ENCODE assay signal across 12 cellular contexts in genomic region chr14:71165121-71165574, GRCh38.
A peak's percentile ranks its signal among the peaks of the same experiment; 100 is the strongest.
DNase-seq lines count a peak whose midpoint lies in the region; ATAC-seq, FAIRE-seq and TF ChIP-seq lines count a peak whose summit lies in the region.
"Had no signal": no experiment of that assay in that cellular context is flagged by ENCODE, and none has a peak within 500 bp of the region (broad histone marks: within the 10 kb centered on the region; RNA-seq: fewer than 3 reads in every experiment).

No MANE protein-coding gene starts in this region.

- no peaks in the 10 kb centered on the region for H4K20me1 ChIP-seq in K562 (replicated peaks; ENCODE audit: control insufficient read depth, insufficient read depth, low read length)
- H4K20me1 ChIP-seq in Karpas-422 (ENCODE audit: insufficient read depth, low read depth, low read length) = no peaks in the 10 kb centered on the region

- H3K4me1 ChIP-seq in K562 (replicated peaks in 1 of 2; ENCODE audit: control insufficient read depth in 2 of 2, insufficient read depth in 2 of 2, low read length in 2 of 2) (no peaks in the 10 kb centered on the region; a peak in 1 of 5 replicates), Karpas-422 (ENCODE audit: low read length) (peaks cover 20% of the 10 kb centered on the region), tibial nerve (peaks cover 0 to 19% (median 3%) of the 10 kb centered on the region in 4 donors)

- H2AFZ ChIP-seq in K562 (ENCODE audit: low read depth, low read length) = no peak overlapping the region
- H2AFZ ChIP-seq in Karpas-422 (ENCODE audit: low read length) = no peak overlapping the region

- POLR2A ChIA-PET in K562 (lab: Yijun Ruan, JAX) = no interaction called here

- H3K79me2 ChIP-seq in K562 (ENCODE audit: control insufficient read depth, insufficient read depth, low read length) = no peaks in the 10 kb centered on the region
- H3K79me2 ChIP-seq in Karpas-422 (ENCODE audit: low read length) = no peaks in the 10 kb centered on the region

- TF ChIP-seq RAD21 in K562 (CRISPR knock-in tag; conservative IDR thresholded peaks at IDR 0.05 in 1 of 2, IDR thresholded peaks at IDR 0.05 in 1 of 2) = no peak

- CTCF ChIA-PET in K562 (lab: Yijun Ruan, JAX; ENCODE audit: low intra/inter-chr PET ratio) = no interaction called here

- no peak for TF ChIP-seq POLR2A in K562 (conservative IDR thresholded peaks at IDR 0.05)
- no peak for TF ChIP-seq POLR2A in tibial nerve (IDR thresholded peaks at IDR 0.05)

- in situ Hi-C loops in K562 (cut with MboI) = no loop called here

- DNase-seq in AG20443 (ENCODE audit: low spot score) (peak; percentile 55), LHCN-M2 (ENCODE audit: low read depth) (peak; percentile 14), K562 (ENCODE audit: extremely low read depth in 1 of 4, low spot score in 3 of 4) (peak in 1 of 4 experiments; percentile 20), myocyte (ENCODE audit: low read depth) (peak; percentile 22), Karpas-422 (no peak), tibial nerve (ENCODE audit: low spot score in 2 of 2) (no peak)
- no peak for DNase-seq in activated naive CD4-positive, alpha-beta T cell treated with anti-CD3 and anti-CD28 coated beads, Interleukin-2, amount 50 U/mL, for 16 hours
- DNase-seq: activated naive CD8-positive, alpha-beta T cell treated with anti-CD3 and anti-CD28 coated beads for 36 hours; GF-D8; stimulated activated naive CD8-positive, alpha-beta T cell treated with anti-CD3 and anti-CD28 coated beads, Interleukin-15, Interleukin-2, amounts not matched to agents 100 U/mL and 50 U/mL, for 24 hours had no signal

- no peak for FAIRE-seq in K562 (lab: Jason Lieb, UNC)

- TF ChIP-seq EP300 in K562 (IDR thresholded peaks at IDR 0.05; ENCODE audit: low read length) = no peak
- TF ChIP-seq EP300 in tibial nerve (IDR thresholded peaks at IDR 0.05) = no peak

- H3K4me2 ChIP-seq in K562 (ENCODE audit: insufficient read depth, low read length) (no peak overlapping the region), Karpas-422 (ENCODE audit: low read depth, low read length, poor library complexity, severe bottlenecking) (no peak overlapping the region)

- no peak for ATAC-seq in K562
- ATAC-seq in HG03095 (IDR thresholded peaks at IDR 0.05; ENCODE audit: unreplicated experiment) = no peak
- ATAC-seq: HCT116; stimulated activated naive CD8-positive, alpha-beta T cell treated with anti-CD3 and anti-CD28 coated beads, Interleukin-15, Interleukin-2, amounts not matched to agents 100 U/mL and 50 U/mL, for 24 hours had no signal

- TF ChIP-seq CTCF in K562 (IDR thresholded peaks at IDR 0.05 in 2 of 3, conservative IDR thresholded peaks at IDR 0.05 in 1 of 3; ENCODE audit: insufficient read depth in 2 of 3, low read depth in 1 of 3, low read length in 3 of 3) (no peak), tibial nerve (IDR thresholded peaks at IDR 0.05) (no peak)

- H3K9me1 ChIP-seq in K562 (ENCODE audit: control insufficient read depth, insufficient read depth, low read length) = no peaks in the 10 kb centered on the region

- H3K9me2 ChIP-seq in Karpas-422 (replicated peaks; ENCODE audit: insufficient read depth, low read length) = no peaks in the 10 kb centered on the region

- WGBS in K562 (ENCODE audit: insufficient coverage, low coverage, missing lambda C conversion rate) = 7% methylated on average over 4 of the region's 6 CpGs
- WGBS in tibial nerve, 2 donors = 41 to 44% methylated on average over 6 of the region's 6 CpGs

- H3K4me3 ChIP-seq in K562 (no peak overlapping the region), Karpas-422 (ENCODE audit: low read length) (no peak overlapping the region), tibial nerve (no peak overlapping the region)

- H3K36me3 ChIP-seq in K562 (ENCODE audit: control insufficient read depth, insufficient read depth, low read length) (no peaks in the 10 kb centered on the region), Karpas-422 (ENCODE audit: insufficient read depth, low read length) (no peaks in the 10 kb centered on the region), tibial nerve (no peaks in the 10 kb centered on the region)

- H3K27me3 ChIP-seq in K562 (ENCODE audit: control insufficient read depth in 2 of 2, insufficient read depth in 2 of 2, low read length in 2 of 2) (peaks cover 0 to 10% of the 10 kb centered on the region in 2 experiments; a peak in 1 of 5 replicates), Karpas-422 (ENCODE audit: low read length) (no peaks in the 10 kb centered on the region), tibial nerve (no peaks in the 10 kb centered on the region)

- intact Hi-C loops in K562 (cut with micrococcal nuclease) = no loop called here

- no TSS peak for BruUV-seq in K562 (replicated peaks; lab: Mats Ljungman, UMichigan)

- H3K9me3 ChIP-seq in K562 (replicated peaks; ENCODE audit: control insufficient read depth, insufficient read depth, low read depth, low read length) = no peaks in the 10 kb centered on the region
- H3K9me3 ChIP-seq in Karpas-422 (ENCODE audit: low read length) = no peaks in the 10 kb centered on the region
- peaks cover 0 to 5% (median 0%) of the 10 kb centered on the region in 4 donors for H3K9me3 ChIP-seq in tibial nerve

- H3K27ac ChIP-seq in K562 (ENCODE audit: extremely low read depth, low read depth, low read length) (no peak overlapping the region), Karpas-422 (ENCODE audit: low read length) (no peak overlapping the region), tibial nerve (peak overlapping the region in 2 of 4 donors; percentile 17 to 26)

- H3K9ac ChIP-seq in K562 (ENCODE audit: insufficient read depth in 1 of 2, low read depth in 2 of 2, low read length in 2 of 2) (no peak overlapping the region), Karpas-422 (ENCODE audit: low read length) (no peak overlapping the region)

TF ChIP-seq in K562, 482 proteins besides CTCF, POLR2A, EP300 and RAD21:
- TF ChIP-seq RFX5 (IDR thresholded peaks at IDR 0.05; ENCODE audit: low read depth, low read length) (no peak), BHLHE40 (IDR thresholded peaks at IDR 0.05; ENCODE audit: low read length) (0 out of 2 replicates have a peak, but pooled peaks have one; percentile 24)
TF ChIP-seq in K562: peak in this region for 1.

Comparison
In these comparisons a context has a peak if more than half of its experiments do, and no peak if none do; other contexts are left out.
1. DNase-seq: peak in AG20443 (single experiment), LHCN-M2 (single experiment) and myocyte (single experiment); none in Karpas-422 (single experiment), tibial nerve (0 of 2) and activated naive CD4-positive, alpha-beta T cell treated with anti-CD3 and anti-CD28 coated beads, Interleukin-2, amount 50 U/mL, for 16 hours (single experiment).